Comparison of ENCODE assay signal across 8 cellular contexts in genomic region chr3:142148871-142149860, GRCh38. TPM values are rescaled to one million over a fixed set of nuclear protein-coding genes. Genes with fewer than 3 reads are reported as not detected.
DNase-seq lines count a peak whose midpoint lies in the region; ATAC-seq, FAIRE-seq and TF ChIP-seq lines count a peak whose summit lies in the region.

A gene with protein sequence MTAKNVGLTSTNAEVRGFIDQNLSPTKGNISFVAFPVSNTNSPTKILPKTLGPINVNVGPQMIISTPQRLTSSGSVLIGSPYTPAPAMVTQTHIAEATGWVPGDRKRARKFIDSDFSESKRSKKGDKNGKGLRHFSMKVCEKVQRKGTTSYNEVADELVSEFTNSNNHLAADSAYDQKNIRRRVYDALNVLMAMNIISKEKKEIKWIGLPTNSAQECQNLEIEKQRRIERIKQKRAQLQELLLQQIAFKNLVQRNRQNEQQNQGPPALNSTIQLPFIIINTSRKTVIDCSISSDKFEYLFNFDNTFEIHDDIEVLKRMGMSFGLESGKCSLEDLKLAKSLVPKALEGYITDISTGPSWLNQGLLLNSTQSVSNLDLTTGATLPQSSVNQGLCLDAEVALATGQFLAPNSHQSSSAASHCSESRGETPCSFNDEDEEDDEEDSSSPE (minus strand): TSS chr3:142149544. CDS start chr3:142101749, 47,795 bp downstream.

- peak within 1 kb of the TSS; percentile 66 for H3K9ac ChIP-seq in ES-I3 (ENCODE audit: low read depth, low read length)

- no peaks in the 10 kb centered on the region for H3K9me3 Mint-ChIP-seq in nephron progenitor cell
- H3K9me3 Mint-ChIP-seq in stimulated activated naive CD8-positive, alpha-beta T cell treated with anti-CD3 and anti-CD28 coated beads, Interleukin-15, amount 100 ng/mL, for 72 hours: no peaks in the 10 kb centered on the region

- H3K4me1 ChIP-seq in ES-I3 (ENCODE audit: insufficient read depth, low read length): no peaks in the 10 kb centered on the region

- peak within 1 kb of the TSS; percentile 76 for H3K4me3 ChIP-seq in fibroblast of the aortic adventitia (ENCODE audit: low read depth, low read length)

- peak; percentile 100 for ATAC-seq in stimulated activated naive CD8-positive, alpha-beta T cell treated with anti-CD3 and anti-CD28 coated beads, Interleukin-15, amount 100 ng/mL, for 72 hours

- TF ChIP-seq POLR2A in H54 (IDR thresholded peaks at IDR 0.05; ENCODE audit: low read depth, low read length) (0 out of 2 replicates have a peak, but pooled peaks have one; percentile 38), Raji (IDR thresholded peaks at IDR 0.05; ENCODE audit: insufficient read depth, low read depth, low read length) (peak; percentile 64)

- H3K36me3 Mint-ChIP-seq in nephron progenitor cell (ENCODE audit: low read depth): peaks cover 7% of the 10 kb centered on the region

- DNase-seq in H54 (ENCODE audit: insufficient read length, low spot score): peak; percentile 82
- DNase-seq in LoVo (ENCODE audit: low spot score): peak; percentile 86
- peak; percentile 94 for DNase-seq in activated effector memory CD4-positive, alpha-beta T cell treated with anti-CD3 and anti-CD28 coated beads, Interleukin-2, amount 50 U/mL, for 16 hours
- peak; percentile 83 for DNase-seq in fibroblast of the aortic adventitia (ENCODE audit: low read depth)
- DNase-seq in nephron progenitor cell: peak; percentile 97
- peak; percentile 87 to 89 for DNase-seq in stimulated activated naive CD8-positive, alpha-beta T cell treated with anti-CD3 and anti-CD28 coated beads, Interleukin-15, amount 100 ng/mL, for 72 hours

- no peaks in the 10 kb centered on the region for H3K36me3 ChIP-seq in ES-I3 (ENCODE audit: insufficient read depth, low read length)

- peak; percentile 62 for FAIRE-seq in H54 (lab: Jason Lieb, UNC)

- no peaks in the 10 kb centered on the region for H3K9me3 ChIP-seq in ES-I3 (ENCODE audit: control insufficient read depth, insufficient read depth, low read length)

- peaks cover 24% of the 10 kb centered on the region for H3K4me1 Mint-ChIP-seq in nephron progenitor cell
- peaks cover 26% of the 10 kb centered on the region for H3K4me1 Mint-ChIP-seq in stimulated activated naive CD8-positive, alpha-beta T cell treated with anti-CD3 and anti-CD28 coated beads, Interleukin-15, amount 100 ng/mL, for 72 hours

- TF ChIP-seq CTCF in fibroblast of the aortic adventitia (IDR thresholded peaks at IDR 0.05; ENCODE audit: insufficient read depth, low read length): no peak
- TF ChIP-seq CTCF in nephron progenitor cell (IDR thresholded peaks at IDR 0.05): no peak

- H3K27ac Mint-ChIP-seq in nephron progenitor cell: peak within 1 kb of the TSS; percentile 10
- H3K27ac Mint-ChIP-seq in stimulated activated naive CD8-positive, alpha-beta T cell treated with anti-CD3 and anti-CD28 coated beads, Interleukin-15, amount 100 ng/mL, for 72 hours: peak within 1 kb of the TSS; percentile 81 to 92

- H3K27me3 Mint-ChIP-seq in nephron progenitor cell (ENCODE audit: low read depth, poor library complexity): peaks cover 36% of the 10 kb centered on the region
- no peaks in the 10 kb centered on the region for H3K27me3 Mint-ChIP-seq in stimulated activated naive CD8-positive, alpha-beta T cell treated with anti-CD3 and anti-CD28 coated beads, Interleukin-15, amount 100 ng/mL, for 72 hours

- H3K4me3 Mint-ChIP-seq in nephron progenitor cell: peak within 1 kb of the TSS; percentile 92
- H3K4me3 Mint-ChIP-seq in stimulated activated naive CD8-positive, alpha-beta T cell treated with anti-CD3 and anti-CD28 coated beads, Interleukin-15, amount 100 ng/mL, for 72 hours: peak within 1 kb of the TSS; percentile 86 to 91

RNA-seq across cellular contexts. Expression of the gene that starts here (rescaled TPM):
- total RNA-seq in fibroblast of the aortic adventitia (ENCODE audit: low replicate concordance): 28.5 and 100 TPM in 2 replicates

Comparison
In these comparisons a context has a peak if more than half of its experiments do, and no peak if none do; other contexts are left out.
1. Peak in every context shown above with its lines: DNase-seq, ATAC-seq and H3K4me3 ChIP-seq.